ENCODE assay signal across 8 cellular contexts in genomic region chr5:220008-220407, GRCh38. TPM values are rescaled to one million over a fixed set of nuclear protein-coding genes. Genes with fewer than 3 reads are reported as not detected.
DNase-seq lines count a peak whose midpoint lies in the region; ATAC-seq and TF ChIP-seq lines count a peak whose summit lies in the region.

No MANE protein-coding gene starts in this region.

- TF ChIP-seq CTCF in mesothelial cell of epicardium (IDR thresholded peaks at IDR 0.05; ENCODE audit: unreplicated experiment) = no peak

- ATAC-seq in GM21786 (IDR thresholded peaks at IDR 0.05; ENCODE audit: unreplicated experiment) = peak; percentile 34

- H3K27me3 ChIP-seq in BLaER1 treated with 17β-estradiol and CSF1 and Interleukin-3, amounts not matched to agents 10 nM and 100 nM = no peaks in the 10 kb centered on the region

- peaks cover 4% of the 10 kb centered on the region for H3K36me3 Mint-ChIP-seq in activated naive CD8-positive, alpha-beta T cell
- peaks cover 7% of the 10 kb centered on the region for H3K36me3 Mint-ChIP-seq in mesothelial cell of epicardium

- H3K36me3 ChIP-seq in BLaER1 treated with 17β-estradiol and CSF1 and Interleukin-3, amounts not matched to agents 10 nM and 100 nM = peaks cover 13 to 22% (median 14%) of the 10 kb centered on the region in 11 experiments

- no peak for DNase-seq in mesothelial cell of epicardium (ENCODE audit: low spot score in 2 of 2, unreplicated experiment in 2 of 2)
- no peak for DNase-seq in AML-193 (lab: John Stamatoyannopoulos, UW)
- no peak for DNase-seq in activated CD4-positive, alpha-beta T cell treated with anti-CD3 and anti-CD28 coated beads for 1 hour
- DNase-seq in Kasumi-1 (lab: John Stamatoyannopoulos, UW) = no peak
- no peak for DNase-seq in middle frontal gyrus (ENCODE audit: extremely low spot score, low spot score)

- peaks cover 43 to 63% (median 54%) of the 10 kb centered on the region in 10 experiments for H3K4me1 ChIP-seq in BLaER1 treated with 17β-estradiol and CSF1 and Interleukin-3, amounts not matched to agents 10 nM and 100 nM

- peak overlapping the region; percentile 84 to 97 (median 93) for H3K4me2 ChIP-seq in BLaER1 treated with 17β-estradiol and CSF1 and Interleukin-3, amounts not matched to agents 10 nM and 100 nM

- H3K9ac ChIP-seq in BLaER1 treated with 17β-estradiol and CSF1 and Interleukin-3, amounts not matched to agents 10 nM and 100 nM = peak overlapping the region; percentile 89 to 98 (median 97)

- no peaks in the 10 kb centered on the region for H3K27me3 Mint-ChIP-seq in activated naive CD8-positive, alpha-beta T cell
- H3K27me3 Mint-ChIP-seq in mesothelial cell of epicardium (ENCODE audit: low read depth) = no peaks in the 10 kb centered on the region

- H3K27ac Mint-ChIP-seq in activated naive CD8-positive, alpha-beta T cell = peak overlapping the region; percentile 94
- H3K27ac Mint-ChIP-seq in mesothelial cell of epicardium = no peak overlapping the region

- peak overlapping the region; percentile 96 for H3K4me3 Mint-ChIP-seq in activated naive CD8-positive, alpha-beta T cell
- peak overlapping the region; percentile 92 for H3K4me3 Mint-ChIP-seq in mesothelial cell of epicardium

- peaks cover 56 to 73% (median 66%) of the 10 kb centered on the region in 11 experiments for H4K20me1 ChIP-seq in BLaER1 treated with 17β-estradiol and CSF1 and Interleukin-3, amounts not matched to agents 10 nM and 100 nM

- H3K4me3 ChIP-seq in BLaER1 treated with 17β-estradiol and CSF1 and Interleukin-3, amounts not matched to agents 10 nM and 100 nM = peak overlapping the region; percentile 83 to 100 (median 98)

- peak overlapping the region in 10 of 11 experiments; percentile 88 to 95 (median 92); a peak in 20 of 22 replicates for H3K27ac ChIP-seq in BLaER1 treated with 17β-estradiol and CSF1 and Interleukin-3, amounts not matched to agents 10 nM and 100 nM

- H3K9me3 ChIP-seq in BLaER1 treated with 17β-estradiol and CSF1 and Interleukin-3, amounts not matched to agents 10 nM and 100 nM (replicated peaks in 1 of 11) = no peaks in the 10 kb centered on the region

- no peaks in the 10 kb centered on the region for H3K9me3 Mint-ChIP-seq in activated naive CD8-positive, alpha-beta T cell (ENCODE audit: low read depth)
- no peaks in the 10 kb centered on the region for H3K9me3 Mint-ChIP-seq in mesothelial cell of epicardium

- H3K4me1 Mint-ChIP-seq in activated naive CD8-positive, alpha-beta T cell (ENCODE audit: low read depth) = peaks cover 60% of the 10 kb centered on the region
- H3K4me1 Mint-ChIP-seq in mesothelial cell of epicardium = peaks cover 33% of the 10 kb centered on the region

RNA-seq across cellular contexts. Expression of gene SDHA, which starts 1.9 kb away (rescaled TPM):
- 83.4 to 86.3 TPM (median 85.9 TPM) in 3 replicates for total RNA-seq in mesothelial cell of epicardium

RNA-seq across cellular contexts. Expression of gene CCDC127, which starts 2.1 kb away (rescaled TPM):
- 9.3 to 10.2 TPM (median 9.7 TPM) in 3 replicates for total RNA-seq in mesothelial cell of epicardium

RNA-seq across cellular contexts. Expression of gene LRRC14B, which starts 28.7 kb away (rescaled TPM):
- 0.22 to 0.27 TPM in 2 of 3 replicates, not detected in the other for total RNA-seq in mesothelial cell of epicardium

RNA-seq across cellular contexts. Expression of gene PDCD6, which starts 51.4 kb away (rescaled TPM):
- 82.4 to 85.6 TPM (median 84.4 TPM) in 3 replicates for total RNA-seq in mesothelial cell of epicardium
